In the genomic region with DNA sequence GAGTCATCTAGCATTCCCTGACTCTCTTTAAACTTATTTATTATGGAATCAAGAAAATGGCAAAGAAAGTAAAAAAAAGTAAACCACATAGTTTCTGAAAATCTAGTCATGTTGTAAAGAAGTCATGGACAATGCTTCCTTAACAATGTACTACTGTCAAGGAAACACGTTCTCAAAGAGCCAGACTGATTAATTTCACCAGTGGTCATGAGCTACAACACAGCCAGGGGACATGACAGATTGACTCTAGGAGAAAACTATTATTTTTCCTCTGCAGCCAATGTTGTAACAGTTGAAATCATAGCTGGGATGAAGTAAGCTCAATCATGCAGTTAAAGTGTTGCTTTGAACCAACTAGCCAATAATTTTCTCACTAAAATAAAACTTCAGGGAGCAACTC, we compare ENCODE assay signal across 24 cellular contexts.
DNase-seq lines count a peak whose midpoint lies in the region; TF ChIP-seq lines count a peak whose summit lies in the region.
"Had no signal": no experiment of that assay in that cellular context is flagged by ENCODE, and none has a peak within 500 bp of the region (broad histone marks: within the 10 kb centered on the region; RNA-seq: fewer than 3 reads in every experiment).

No MANE protein-coding gene starts in this region.

- in situ Hi-C loops in GM23248 (cut with MboI) = no loop called here

- peak; percentile 56 for DNase-seq in AG10803 (ENCODE audit: low read depth)
- DNase-seq in amniotic epithelial cell (ENCODE audit: low read depth) = peak; percentile 4
- DNase-seq in astrocyte of the hippocampus (ENCODE audit: low read depth, low spot score) = peak; percentile 6
- DNase-seq in foreskin melanocyte = peak; percentile 45
- no peak for DNase-seq in activated CD4-positive, alpha-beta T cell treated with anti-CD3 and anti-CD28 coated beads for 4 hours
- no peak for DNase-seq in D341Med (ENCODE audit: low spot score)
- DNase-seq in activated T-cell treated with anti-CD3 and anti-CD28 coated beads, Interleukin-2, amount 50 U/mL, for 1 hour = no peak
- DNase-seq in GM23248 = no peak
- DNase-seq: 8988T; ACHN; AML-193; C1 segment of cervical spinal cord; CD4-positive, alpha-beta memory T cell; CD4-positive, CD25-positive, alpha-beta regulatory T cell; CD8-positive, alpha-beta memory T cell; COR-L47; DMS 273 treated with DMSO at 0.1 percent for 48 hours; DMS153; DMS53; DND-41; EL; GDM1 had no signal

- no peaks in the 10 kb centered on the region for H3K36me3 ChIP-seq in GM23248 (ENCODE audit: low read depth)
- H3K36me3 ChIP-seq: BLaER1 had no signal

- H4K20me1 ChIP-seq in GM23248 (ENCODE audit: insufficient read depth) = no peaks in the 10 kb centered on the region
- H4K20me1 ChIP-seq: BLaER1 had no signal

- no peaks in the 10 kb centered on the region for H3K79me2 ChIP-seq in GM23248 (ENCODE audit: insufficient read depth)

- no peaks in the 10 kb centered on the region for H3K9me3 ChIP-seq in GM23248 (ENCODE audit: low read depth)
- H3K9me3 ChIP-seq: BLaER1 had no signal

- no peak overlapping the region for H3K4me3 ChIP-seq in AG10803 (ENCODE audit: low read length)
- H3K4me3 ChIP-seq in GM23248 = no peak overlapping the region
- H3K4me3 ChIP-seq: BLaER1, GM12878 had no signal

- no peak overlapping the region for H3K4me2 ChIP-seq in GM23248 (ENCODE audit: unreplicated experiment)
- H3K4me2 ChIP-seq: BLaER1 had no signal

- 38 to 50% methylated on average over 1 of the region's 1 CpG for WGBS in GM23248 (ENCODE audit: low coverage in 1 of 2, low lambda C conversion rate in 2 of 2, missing lambda C conversion rate in 2 of 2), 2 experiments

- H3K9ac ChIP-seq in GM23248 = no peak overlapping the region
- H3K9ac ChIP-seq: BLaER1 had no signal

- no peak overlapping the region for H3K27ac ChIP-seq in GM23248
- H3K27ac ChIP-seq: BLaER1 had no signal

- no peaks in the 10 kb centered on the region for H3K9me2 ChIP-seq in GM23248 (ENCODE audit: insufficient read depth)

- no peaks in the 10 kb centered on the region for H3K4me1 ChIP-seq in GM23248 (ENCODE audit: insufficient read depth)
- H3K4me1 ChIP-seq: BLaER1 had no signal

- H3K27me3 ChIP-seq in GM23248 (replicated peaks; ENCODE audit: insufficient read depth) = no peaks in the 10 kb centered on the region
- H3K27me3 ChIP-seq: BLaER1 had no signal

- no peak overlapping the region for H2AFZ ChIP-seq in GM23248

- no peak for TF ChIP-seq CTCF in AG10803 (conservative IDR thresholded peaks at IDR 0.05; ENCODE audit: low read length)

- H3F3A ChIP-seq in GM23248 (ENCODE audit: insufficient read depth) = 0 out of 2 replicates have a peak, but pooled peaks cover 8% of the 10 kb centered on the region

Comparison
In these comparisons a context has a peak if more than half of its experiments do, and no peak if none do; other contexts are left out.
1. DNase-seq: peak in AG10803 (single experiment), amniotic epithelial cell (single experiment), astrocyte of the hippocampus (single experiment) and foreskin melanocyte (single experiment); none in activated CD4-positive, alpha-beta T cell treated with anti-CD3 and anti-CD28 coated beads for 4 hours (0 of 2), D341Med (single experiment), activated T-cell treated with anti-CD3 and anti-CD28 coated beads, Interleukin-2, amount 50 U/mL, for 1 hour (single experiment) and GM23248 (single experiment).